9 cellular contexts compared by ENCODE assay signal in the genomic region with DNA sequence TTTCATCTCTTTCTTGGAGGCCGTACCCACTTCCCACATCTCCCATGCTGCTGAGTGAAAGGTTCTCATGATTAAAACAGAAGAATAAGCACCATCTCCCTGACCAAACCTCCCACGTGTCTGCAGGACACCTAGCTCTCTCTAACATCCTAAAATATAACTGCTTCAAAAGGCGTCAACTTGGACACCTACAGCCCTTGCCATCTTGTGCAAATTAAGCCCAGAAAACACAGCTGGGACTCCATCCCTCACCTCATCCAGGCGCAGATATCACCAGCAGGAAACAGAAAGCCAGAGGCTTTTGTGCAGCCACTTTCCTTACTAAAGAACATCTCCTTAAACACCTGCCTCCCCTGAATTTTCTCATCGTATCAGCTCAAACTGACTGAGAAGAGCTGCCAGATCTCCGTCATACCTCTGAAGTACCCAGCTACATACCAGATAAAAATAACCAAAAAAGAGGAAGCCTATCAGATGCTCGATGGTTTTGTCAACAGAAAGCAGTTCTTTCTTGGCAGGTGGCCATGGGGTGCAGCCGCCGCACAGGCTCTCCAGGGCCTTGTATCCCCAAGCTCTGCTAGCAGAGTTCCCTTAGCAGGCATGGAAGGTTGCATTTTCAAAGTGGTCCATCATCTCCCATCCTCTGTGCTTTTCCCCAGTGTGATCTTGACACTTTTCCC. TPM values are rescaled to one million over a fixed set of nuclear protein-coding genes. Genes with fewer than 3 reads are reported as not detected.
A peak's percentile ranks its signal among the peaks of the same experiment; 100 is the strongest.
DNase-seq lines count a peak whose midpoint lies in the region; ATAC-seq, FAIRE-seq and TF ChIP-seq lines count a peak whose summit lies in the region.
"Had no signal": no experiment of that assay in that cellular context is flagged by ENCODE, and none has a peak within 500 bp of the region (broad histone marks: within the 10 kb centered on the region; RNA-seq: fewer than 3 reads in every experiment).

No MANE protein-coding gene starts in this region.

- no peaks in the 10 kb centered on the region for H3K27me3 ChIP-seq in OCI-LY1 (ENCODE audit: insufficient read depth, low read length)
- H3K27me3 ChIP-seq in pancreas = no peaks in the 10 kb centered on the region

- no peak overlapping the region for H3K4me3 Mint-ChIP-seq in activated T-helper 17 cell treated with anti-CD3 and anti-CD28 coated beads, Interleukin-2, amount 50 U/mL, for 72 hours
- H3K4me3 Mint-ChIP-seq: activated T-helper 1 cell treated with anti-CD3 and anti-CD28 coated beads, Interleukin-12 subunit alpha, Interleukin-12 subunit beta, Interleukin-2, Interleukin-4 antibody, amounts not matched to agents 30 ng/mL and 10 ng/mL and 1 ng/mL, durations not matched to agents 14 hours and 24 hours and 36 hours had no signal

- peak; percentile 50 for ATAC-seq in GM18519 (IDR thresholded peaks at IDR 0.05; ENCODE audit: low FRiP score, unreplicated experiment)
- ATAC-seq in HG02981 (IDR thresholded peaks at IDR 0.05; ENCODE audit: unreplicated experiment) = peak; percentile 70
- ATAC-seq in pancreas = peak in 3 of 4 donors; percentile 42 to 62 (median 54)
- ATAC-seq in activated naive CD4-positive, alpha-beta T cell treated with anti-CD3 and anti-CD28 coated beads, Interleukin-2, amount 50 U/mL, for 72 hours = no peak
- ATAC-seq in activated T-helper 17 cell treated with anti-CD3 and anti-CD28 coated beads, Interleukin-2, amount 50 U/mL, for 72 hours (replicated peaks) = no peak

- FAIRE-seq in pancreas (lab: Jason Lieb, UNC) = no peak

- H3F3A ChIP-seq in OCI-LY1 (ENCODE audit: insufficient read depth, low read length) = no peaks in the 10 kb centered on the region

- H3K79me2 ChIP-seq in OCI-LY1 (ENCODE audit: insufficient read depth, low read length) = no peaks in the 10 kb centered on the region

- H3K36me3 ChIP-seq in OCI-LY1 (ENCODE audit: insufficient read depth, low read length) (peaks cover 2% of the 10 kb centered on the region; the same call in 1 of the 2 replicates), pancreas (no peaks in the 10 kb centered on the region)

- peak in 1 of 6 donors; percentile 23 for DNase-seq in pancreas
- no peak for DNase-seq in activated naive CD4-positive, alpha-beta T cell treated with anti-CD3 and anti-CD28 coated beads, Interleukin-2, amount 50 U/mL, for 72 hours (ENCODE audit: low spot score in 2 of 2)
- no peak for DNase-seq in islet precursor cell
- DNase-seq in stimulated activated CD4-positive, alpha-beta T cell treated with anti-CD3 and anti-CD28 coated beads, Interleukin-15, amount 100 ng/mL, for 24 hours = no peak

- peak overlapping the region; percentile 92 for H3K27ac ChIP-seq in OCI-LY1 (ENCODE audit: low read depth, low read length, poor library complexity, severe bottlenecking)
- no peak overlapping the region for H3K27ac ChIP-seq in pancreas

- TF ChIP-seq CTCF in OCI-LY1 (IDR thresholded peaks at IDR 0.05; ENCODE audit: low read length) (no peak), pancreas (IDR thresholded peaks at IDR 0.05) (no peak)

- H3K9me3 Mint-ChIP-seq in activated naive CD4-positive, alpha-beta T cell treated with anti-CD3 and anti-CD28 coated beads, Interleukin-2, amount 50 U/mL, for 72 hours = no peaks in the 10 kb centered on the region
- H3K9me3 Mint-ChIP-seq in activated T-helper 17 cell treated with anti-CD3 and anti-CD28 coated beads, Interleukin-2, amount 50 U/mL, for 72 hours = no peaks in the 10 kb centered on the region
- H3K9me3 Mint-ChIP-seq: activated T-helper 1 cell treated with anti-CD3 and anti-CD28 coated beads, Interleukin-12 subunit alpha, Interleukin-12 subunit beta, Interleukin-2, Interleukin-4 antibody, amounts not matched to agents 30 ng/mL and 10 ng/mL and 1 ng/mL, durations not matched to agents 14 hours and 24 hours and 36 hours had no signal

- H3K9ac ChIP-seq in OCI-LY1 (ENCODE audit: low read length) = peak overlapping the region; percentile 37

- peak overlapping the region; percentile 59 for H3K4me2 ChIP-seq in OCI-LY1 (ENCODE audit: low read length)

- H3K9me3 ChIP-seq in OCI-LY1 (ENCODE audit: low read length) (no peaks in the 10 kb centered on the region), pancreas (no peaks in the 10 kb centered on the region)

- H3K27me3 Mint-ChIP-seq in activated T-helper 17 cell treated with anti-CD3 and anti-CD28 coated beads, Interleukin-2, amount 50 U/mL, for 72 hours = no peaks in the 10 kb centered on the region

- H4K20me1 ChIP-seq in OCI-LY1 (ENCODE audit: insufficient read depth, low read length) = no peaks in the 10 kb centered on the region

- no peaks in the 10 kb centered on the region for H3K36me3 Mint-ChIP-seq in activated naive CD4-positive, alpha-beta T cell treated with anti-CD3 and anti-CD28 coated beads, Interleukin-2, amount 50 U/mL, for 72 hours
- no peaks in the 10 kb centered on the region for H3K36me3 Mint-ChIP-seq in activated T-helper 17 cell treated with anti-CD3 and anti-CD28 coated beads, Interleukin-2, amount 50 U/mL, for 72 hours (ENCODE audit: low read depth)

- H3K27ac Mint-ChIP-seq in activated naive CD4-positive, alpha-beta T cell treated with anti-CD3 and anti-CD28 coated beads, Interleukin-2, amount 50 U/mL, for 72 hours = no peak overlapping the region
- no peak overlapping the region for H3K27ac Mint-ChIP-seq in activated T-helper 17 cell treated with anti-CD3 and anti-CD28 coated beads, Interleukin-2, amount 50 U/mL, for 72 hours
- H3K27ac Mint-ChIP-seq: activated T-helper 1 cell treated with anti-CD3 and anti-CD28 coated beads, Interleukin-12 subunit alpha, Interleukin-12 subunit beta, Interleukin-2, Interleukin-4 antibody, amounts not matched to agents 30 ng/mL and 10 ng/mL and 1 ng/mL, durations not matched to agents 14 hours and 24 hours and 36 hours had no signal

- H3K4me3 ChIP-seq in OCI-LY1 (ENCODE audit: low read depth, low read length, poor library complexity, severe bottlenecking) = peak overlapping the region; percentile 25
- H3K4me3 ChIP-seq in pancreas = no peak overlapping the region

- H3K4me1 Mint-ChIP-seq in activated T-helper 17 cell treated with anti-CD3 and anti-CD28 coated beads, Interleukin-2, amount 50 U/mL, for 72 hours = peaks cover 23% of the 10 kb centered on the region

- H3K4me1 ChIP-seq in OCI-LY1 (ENCODE audit: insufficient read depth, low read length, severe bottlenecking) = peaks cover 27% of the 10 kb centered on the region
- peaks cover 0 to 4% (median 0%) of the 10 kb centered on the region in 3 donors for H3K4me1 ChIP-seq in pancreas

- no peak overlapping the region for H2AFZ ChIP-seq in OCI-LY1 (ENCODE audit: low read length)

- 42 to 43% methylated on average over 9 of the region's 9 CpGs for WGBS in pancreas, 2 donors

- intact Hi-C loops in pancreas (cut with DNase I) = no loop called here

- H3K9me2 ChIP-seq in OCI-LY1 (ENCODE audit: low read depth, low read length) = no peaks in the 10 kb centered on the region

RNA-seq across cellular contexts. Expression of gene MAP3K9, which starts 28.8 kb away (rescaled TPM):
- 1 to 10 TPM; 4.7 to 7.6 (median 5.1) TPM for total RNA-seq in pancreas
- 1 to 10 TPM; 2.1 to 3.3 TPM for polyA plus RNA-seq in pancreas
- 10 to 100 TPM in 1 of 2 donors, 1 to 10 TPM in 1; 8.7 to 10.7 TPM for total RNA-seq in activated naive CD4-positive, alpha-beta T cell treated with anti-CD3 and anti-CD28 coated beads, Interleukin-2, amount 50 U/mL, for 72 hours
- total RNA-seq in activated T-helper 17 cell treated with anti-CD3 and anti-CD28 coated beads, Interleukin-2, amount 50 U/mL, for 72 hours = 10 to 100 TPM in 1 of 2 donors, 1 to 10 TPM in 1; 6.8 to 10.5 TPM

Comparison
In these comparisons a context has a peak if more than half of its experiments do, and no peak if none do; other contexts are left out.
1. ATAC-seq: peak in GM18519 (single experiment), HG02981 (single experiment) and pancreas (3 of 4); none in activated naive CD4-positive, alpha-beta T cell treated with anti-CD3 and anti-CD28 coated beads, Interleukin-2, amount 50 U/mL, for 72 hours (0 of 2) and activated T-helper 17 cell treated with anti-CD3 and anti-CD28 coated beads, Interleukin-2, amount 50 U/mL, for 72 hours (single experiment).